10 cellular contexts compared by ENCODE assay signal in the genomic region with DNA sequence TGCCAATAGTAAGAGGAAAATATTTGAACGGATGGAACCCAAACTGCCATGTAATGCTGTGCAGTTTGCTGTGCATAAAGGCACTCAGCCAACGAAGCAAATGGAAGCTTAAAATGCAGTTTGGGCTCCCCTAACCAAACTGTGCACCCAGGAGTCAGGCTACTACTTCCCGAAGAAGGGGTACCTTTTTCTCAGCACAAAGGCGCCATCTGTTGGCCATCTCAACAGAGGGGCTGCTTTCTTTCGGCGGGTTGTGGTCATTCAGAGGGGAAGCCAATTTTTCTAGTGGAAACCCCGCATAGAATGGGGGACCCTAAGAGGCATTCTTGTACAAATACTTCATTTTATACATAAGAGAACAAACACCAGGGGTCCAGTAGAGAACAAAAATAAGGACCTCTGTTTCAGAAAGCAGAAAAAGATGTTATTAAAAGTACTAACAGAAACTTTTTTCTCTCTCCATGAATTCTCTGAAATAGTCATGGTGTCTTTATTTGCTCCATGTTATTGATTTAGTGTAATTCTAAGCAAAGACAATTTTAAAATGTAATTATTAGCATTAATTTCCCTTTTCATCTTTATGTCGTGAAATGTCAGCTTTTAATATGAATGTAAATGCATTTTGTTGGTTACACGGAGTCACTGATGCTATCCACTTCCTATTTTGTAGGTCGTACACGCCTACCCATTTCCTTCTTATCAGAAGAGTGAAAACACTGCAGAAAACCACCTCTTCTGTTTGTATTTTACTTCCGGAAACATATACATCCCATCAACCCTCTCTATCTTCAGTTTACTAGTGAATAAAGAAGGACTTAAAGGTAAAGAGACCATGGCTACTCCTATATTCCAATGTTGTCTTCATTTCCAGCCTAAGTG.
A peak's percentile ranks its signal among the peaks of the same experiment; 100 is the strongest.
DNase-seq lines count a peak whose midpoint lies in the region; ATAC-seq, FAIRE-seq and TF ChIP-seq lines count a peak whose summit lies in the region.
"Had no signal": no experiment of that assay in that cellular context is flagged by ENCODE, and none has a peak within 500 bp of the region (broad histone marks: within the 10 kb centered on the region; RNA-seq: fewer than 3 reads in every experiment).

No MANE protein-coding gene starts in this region.

- peaks cover 16% of the 10 kb centered on the region for H3K4me1 Mint-ChIP-seq in neural crest cell

- H3K36me3 ChIP-seq in KMS-11 (ENCODE audit: insufficient read depth) (no peaks in the 10 kb centered on the region), esophagus muscularis mucosa (no peaks in the 10 kb centered on the region)
- H3K36me3 ChIP-seq: ovary had no signal

- H3K27ac Mint-ChIP-seq in neural crest cell (ENCODE audit: unreplicated experiment): no peak overlapping the region

- no peak for TF ChIP-seq POLR2A in esophagus muscularis mucosa (IDR thresholded peaks at IDR 0.05; ENCODE audit: low read depth)

- H3K27ac ChIP-seq in KMS-11: no peak overlapping the region
- no peak overlapping the region for H3K27ac ChIP-seq in esophagus muscularis mucosa (replicated peaks in 1 of 4)
- H3K27ac ChIP-seq: ovary, SK-N-MC had no signal

- H3K9me3 Mint-ChIP-seq in neural crest cell: peaks cover 4% of the 10 kb centered on the region

- DNase-seq in DMS53 treated with DMSO at 0.1 percent for 48 hours (lab: John Stamatoyannopoulos, UW; ENCODE audit: unreplicated experiment) (peak; percentile 43), RCC 7860 (ENCODE audit: low spot score) (peak; percentile 6), esophagus muscularis mucosa (ENCODE audit: extremely low spot score) (no peak), neural crest cell (ENCODE audit: low read depth, low spot score) (peak; percentile 62), 8988T (no peak), DMS79 (lab: John Stamatoyannopoulos, UW) (no peak)

- no peaks in the 10 kb centered on the region for H3K79me2 ChIP-seq in KMS-11 (ENCODE audit: insufficient read depth, low read depth)

- H3K4me1 ChIP-seq in KMS-11 (ENCODE audit: low read depth, poor library complexity, severe bottlenecking) (no peaks in the 10 kb centered on the region), esophagus muscularis mucosa (peaks cover 0 to 6% (median 4%) of the 10 kb centered on the region in 4 donors)

- no peak overlapping the region for H3K9ac ChIP-seq in KMS-11

- no peak for ATAC-seq in GM19395 (IDR thresholded peaks at IDR 0.05; ENCODE audit: unreplicated experiment)

- 54% methylated on average over 12 of the region's 12 CpGs for WGBS in esophagus muscularis mucosa

- no peaks in the 10 kb centered on the region for H3K27me3 Mint-ChIP-seq in neural crest cell (ENCODE audit: low read depth)

- intact Hi-C loops in esophagus muscularis mucosa (cut with DNase I): loop anchor here (10.0 kb wide), 1 partner anchor 1098 kb away; no protein-coding TSS in a partner anchor

- H3K27me3 ChIP-seq in KMS-11 (ENCODE audit: insufficient read depth, low read depth) (no peaks in the 10 kb centered on the region), esophagus muscularis mucosa (peaks cover 0 to 5% (median 0%) of the 10 kb centered on the region in 4 donors)
- H3K27me3 ChIP-seq: ovary had no signal

- H4K20me1 ChIP-seq in KMS-11 (ENCODE audit: insufficient read depth): no peaks in the 10 kb centered on the region

- H2AFZ ChIP-seq in KMS-11 (ENCODE audit: low read depth): no peak overlapping the region

- H3K4me3 Mint-ChIP-seq in neural crest cell: no peak overlapping the region

- TF ChIP-seq CTCF in KMS-11 (conservative IDR thresholded peaks at IDR 0.05; ENCODE audit: low read depth, low read length): peak; percentile 39; the same call in 1 of the 2 replicates
- TF ChIP-seq CTCF in esophagus muscularis mucosa (IDR thresholded peaks at IDR 0.05): peak; percentile 18 to 40 (median 22)
- peak; percentile 72 for TF ChIP-seq CTCF in neural crest cell (conservative IDR thresholded peaks at IDR 0.05)

- no peak overlapping the region for H3K4me3 ChIP-seq in KMS-11 (IDR thresholded peaks at IDR 0.05; ENCODE audit: insufficient read depth, low read depth, low read length)
- H3K4me3 ChIP-seq in esophagus muscularis mucosa: no peak overlapping the region
- H3K4me3 ChIP-seq: ovary, SK-N-MC had no signal

- TF ChIP-seq EP300 in esophagus muscularis mucosa (IDR thresholded peaks at IDR 0.05): no peak

- no peaks in the 10 kb centered on the region for H3K9me3 ChIP-seq in esophagus muscularis mucosa
- H3K9me3 ChIP-seq: ovary had no signal

- FAIRE-seq in RCC 7860 (lab: Jason Lieb, UNC): no peak

- no peak overlapping the region for H3K4me2 ChIP-seq in KMS-11

- no peaks in the 10 kb centered on the region for H3K36me3 Mint-ChIP-seq in neural crest cell (ENCODE audit: low read depth)

Comparison
In these comparisons a context has a peak if more than half of its experiments do, and no peak if none do; other contexts are left out.
1. DNase-seq: peak in DMS53 treated with DMSO at 0.1 percent for 48 hours (single experiment), RCC 7860 (single experiment) and neural crest cell (single experiment); none in esophagus muscularis mucosa (single experiment), 8988T (single experiment) and DMS79 (single experiment).
2. CTCF ChIP-seq: peak in every context shown above with its lines; median percentile 72 in neural crest cell; 39 in KMS-11; 22 in esophagus muscularis mucosa.